Comparison of ENCODE assay signal across 12 cellular contexts in genomic region chr17:35521654-35522256, GRCh38. TPM values are rescaled to one million over a fixed set of nuclear protein-coding genes. Genes with fewer than 3 reads are reported as not detected.
DNase-seq lines count a peak whose midpoint lies in the region; ATAC-seq and FAIRE-seq lines count a peak whose summit lies in the region.
"Not testable (repeated sequence)": the region's sequence is repeated elsewhere in the genome, so short reads cannot be mapped to it uniquely, and the experiment has no call there.
"Had no signal": no experiment of that assay in that cellular context is flagged by ENCODE, and none has a peak within 500 bp of the region (broad histone marks: within the 10 kb centered on the region; RNA-seq: fewer than 3 reads in every experiment).

No MANE protein-coding gene starts in this region.

- not testable (repeated sequence) for H3K27me3 Mint-ChIP-seq in immature natural killer cell (ENCODE audit: low read depth in 3 of 3)

- peak; percentile 4 for FAIRE-seq in GM19239 (lab: Jason Lieb, UNC)

- H3K36me3 Mint-ChIP-seq in activated naive CD4-positive, alpha-beta T cell treated with anti-CD3 and anti-CD28 coated beads, Interleukin-2, amount 50 U/mL, for 72 hours = peaks cover 4 to 57% of the 10 kb centered on the region in 2 donors
- H3K36me3 Mint-ChIP-seq in immature natural killer cell = peaks cover 14 to 19% (median 16%) of the 10 kb centered on the region in 3 donors

- peak overlapping the region; percentile 59 to 78 for H3K27ac Mint-ChIP-seq in activated naive CD4-positive, alpha-beta T cell treated with anti-CD3 and anti-CD28 coated beads, Interleukin-2, amount 50 U/mL, for 72 hours
- peak overlapping the region; percentile 91 to 97 (median 95) for H3K27ac Mint-ChIP-seq in immature natural killer cell

- H3K4me3 Mint-ChIP-seq in immature natural killer cell = peak overlapping the region; percentile 75 to 86 (median 80)

- peaks cover 97 to 100% of the 10 kb centered on the region in 2 donors for H3K4me1 Mint-ChIP-seq in immature natural killer cell

- ATAC-seq in activated naive CD4-positive, alpha-beta T cell treated with anti-CD3 and anti-CD28 coated beads, Interleukin-2, amount 50 U/mL, for 72 hours = peak; percentile 79 to 98

- not testable (repeated sequence) for H3K9me3 Mint-ChIP-seq in activated naive CD4-positive, alpha-beta T cell treated with anti-CD3 and anti-CD28 coated beads, Interleukin-2, amount 50 U/mL, for 72 hours; immature natural killer cell

- DNase-seq in AML-193 (lab: John Stamatoyannopoulos, UW) (peak; percentile 85 to 88), NOMO-1 treated with dmso at 0.1 percent for 144 hours (lab: John Stamatoyannopoulos, UW; ENCODE audit: unreplicated experiment) (peak; percentile 52), T-helper 22 cell (ENCODE audit: low read depth) (peak; percentile 56), immature natural killer cell (peak; percentile 67 to 71 (median 71))
- DNase-seq in GM19239 (ENCODE audit: insufficient read length, low spot score); activated naive CD4-positive, alpha-beta T cell treated with anti-CD3 and anti-CD28 coated beads, Interleukin-2, amount 50 U/mL, for 72 hours (ENCODE audit: low spot score in 2 of 2): not testable (repeated sequence)
- peak; percentile 70 for DNase-seq in activated CD8-positive, alpha-beta memory T cell treated with anti-CD3 and anti-CD28 coated beads for 24 hours
- peak in 2 of 3 experiments; percentile 31 to 34 for DNase-seq in stimulated activated CD4-positive, alpha-beta T cell treated with anti-CD3 and anti-CD28 coated beads, TNF-alpha, amount 100 ng/mL, for 24 hours (ENCODE audit: low read depth in 3 of 3)

RNA-seq across cellular contexts. Expression of gene SLFN12L, which starts 15.7 kb away (rescaled TPM):
- 10 to 100 TPM; 33.7 to 43.2 TPM for total RNA-seq in activated naive CD4-positive, alpha-beta T cell treated with anti-CD3 and anti-CD28 coated beads, Interleukin-2, amount 50 U/mL, for 72 hours
- polyA plus RNA-seq in immature natural killer cell = 10 to 100 TPM; 14.8 to 28.8 (median 27.4) TPM

RNA-seq across cellular contexts. Expression of gene SLFN14, which starts 38.9 kb away (rescaled TPM):
- under 1 TPM in 1 of 2 donors, not detected in 1; 0.08 TPM for total RNA-seq in activated naive CD4-positive, alpha-beta T cell treated with anti-CD3 and anti-CD28 coated beads, Interleukin-2, amount 50 U/mL, for 72 hours
- under 1 TPM in 2 of 3 donors, not detected in 1; 0.10 to 0.50 TPM for polyA plus RNA-seq in immature natural killer cell
- total RNA-seq: left cardiac atrium, omental fat pad, right cardiac atrium, transverse colon had no signal
- polyA plus RNA-seq: right cardiac atrium had no signal

RNA-seq across cellular contexts. Expression of gene PEX12, which starts 56.6 kb away (rescaled TPM):
- total RNA-seq in activated naive CD4-positive, alpha-beta T cell treated with anti-CD3 and anti-CD28 coated beads, Interleukin-2, amount 50 U/mL, for 72 hours = 1 to 10 TPM; 5.1 to 5.6 TPM
- 1 to 10 TPM in 2 of 3 donors, not detected in 1; 1.7 to 2.0 TPM for polyA plus RNA-seq in immature natural killer cell
